1 cellular context compared by ENCODE assay signal in genomic region chr22:37818397-37819099, GRCh38.
TF ChIP-seq lines count a peak whose summit lies in the region.

No MANE protein-coding gene starts in this region.

TF ChIP-seq in endothelial cell of umbilical vein, 7 proteins besides CTCF, POLR2A, EP300 and RAD21:
- TF ChIP-seq MYC (IDR thresholded peaks at IDR 0.05; ENCODE audit: low read depth, low read length) (no peak), POLR2AphosphoS5 (IDR thresholded peaks at IDR 0.05; ENCODE audit: insufficient read depth, low read depth, low read length) (peak; percentile 28), JUN (IDR thresholded peaks at IDR 0.05; ENCODE audit: borderline replicate concordance, insufficient read depth, insufficient read length, low read depth) (no peak), GATA2 (IDR thresholded peaks at IDR 0.05; ENCODE audit: insufficient read depth, insufficient read length, low read depth, low read length) (no peak), EZH2 (IDR thresholded peaks at IDR 0.05; ENCODE audit: borderline replicate concordance, low read depth, low read length, severe bottlenecking) (peak; percentile 48), MAX (IDR thresholded peaks at IDR 0.05; ENCODE audit: insufficient read depth, insufficient read length) (peak; percentile 55), FOS (IDR thresholded peaks at IDR 0.05; ENCODE audit: borderline replicate concordance, insufficient read depth, low read length) (no peak)
TF ChIP-seq in endothelial cell of umbilical vein: peak in this region for 3.
